21 cellular contexts compared by ENCODE assay signal in genomic region chr6:63584125-63584514, GRCh38. TPM values are rescaled to one million over a fixed set of nuclear protein-coding genes. Genes with fewer than 3 reads are reported as not detected.
DNase-seq lines count a peak whose midpoint lies in the region; ATAC-seq and TF ChIP-seq lines count a peak whose summit lies in the region.
"Had no signal": no experiment of that assay in that cellular context is flagged by ENCODE, and none has a peak within 500 bp of the region (broad histone marks: within the 10 kb centered on the region; RNA-seq: fewer than 3 reads in every experiment).

No MANE protein-coding gene starts in this region.

- H3K79me2 ChIP-seq in HCT116 (ENCODE audit: insufficient read depth, low read length) = peaks cover 44% of the 10 kb centered on the region

- H3K9me2 ChIP-seq in HCT116 (ENCODE audit: insufficient read depth) = no peaks in the 10 kb centered on the region

- POLR2A ChIA-PET in HCT116 (lab: Charles Lee) = interaction anchor here (0.6 kb wide), 1 partner anchor 11 kb away, joined by 3 read pairs; no protein-coding TSS in a partner anchor

- H3K27ac ChIP-seq in HCT116 (ENCODE audit: low read depth, low read length) (no peak overlapping the region), psoas muscle (peak overlapping the region; percentile 3)
- H3K27ac ChIP-seq: neutrophil, upper lobe of left lung, VCaP had no signal

- H3K4me1 ChIP-seq in HCT116 (ENCODE audit: control insufficient read depth in 1 of 2, insufficient read depth in 2 of 2, low read length in 2 of 2) = no peaks in the 10 kb centered on the region
- no peaks in the 10 kb centered on the region for H3K4me1 ChIP-seq in psoas muscle
- H3K4me1 ChIP-seq: upper lobe of left lung had no signal

- no peak overlapping the region for H2AFZ ChIP-seq in HCT116 (ENCODE audit: low read depth, low read length, poor library complexity, severe bottlenecking)

- no peak for ATAC-seq in HCT116
- peak; percentile 23 for ATAC-seq in T-helper 17 cell
- peak; percentile 34 to 54 for ATAC-seq in left cardiac atrium
- peak; percentile 42 to 66 (median 49) for ATAC-seq in psoas muscle
- no peak for ATAC-seq in HG03045 (IDR thresholded peaks at IDR 0.05; ENCODE audit: unreplicated experiment)
- ATAC-seq in HG03571 (IDR thresholded peaks at IDR 0.05; ENCODE audit: unreplicated experiment) = no peak

- peaks cover 4% of the 10 kb centered on the region for H3K27me3 Mint-ChIP-seq in T-helper 17 cell
- H3K27me3 Mint-ChIP-seq: dendritic cell treated with granulocyte-macrophage colony-stimulating factor and Interleukin-4, amounts not matched to agents 40 ng/mL and 50 ng/mL, for 4 days; IgD-negative memory B cell had no signal

- H3K4me3 ChIP-seq in HCT116 (replicated peaks in 1 of 2; ENCODE audit: low read depth in 1 of 2, low read length in 2 of 2) (no peak overlapping the region), psoas muscle (no peak overlapping the region)
- H3K4me3 ChIP-seq: upper lobe of left lung had no signal

- H3K4me1 Mint-ChIP-seq in T-helper 17 cell = peaks cover 4% of the 10 kb centered on the region

- no peak for TF ChIP-seq RAD21 in HCT116 (IDR thresholded peaks at IDR 0.05; ENCODE audit: low read depth)

- H3K36me3 Mint-ChIP-seq in T-helper 17 cell (ENCODE audit: low read depth) = peaks cover 2% of the 10 kb centered on the region

- H3K4me2 ChIP-seq in HCT116 (ENCODE audit: low read length) = no peak overlapping the region

- H3K9me3 ChIP-seq in HCT116 (ENCODE audit: control insufficient read depth in 1 of 2, insufficient read depth in 1 of 2, low read depth in 1 of 2, low read length in 2 of 2) (no peaks in the 10 kb centered on the region), T-helper 17 cell (ENCODE audit: control insufficient read depth, low read length, poor library complexity, severe bottlenecking) (no peaks in the 10 kb centered on the region), psoas muscle (no peaks in the 10 kb centered on the region)
- H3K9me3 ChIP-seq: neutrophil, upper lobe of left lung had no signal

- intact Hi-C loops in HCT116 (cut with micrococcal nuclease) (no loop called here), left cardiac atrium (cut with DNase I) (no loop called here), psoas muscle (cut with DNase I) (no loop called here)

- H3K27me3 ChIP-seq in HCT116 (ENCODE audit: insufficient read depth, low read length) (no peaks in the 10 kb centered on the region), psoas muscle (ENCODE audit: insufficient read depth in 3 of 3, low read length in 2 of 3) (no peaks in the 10 kb centered on the region)
- H3K27me3 ChIP-seq: neutrophil, upper lobe of left lung had no signal

- H4K20me1 ChIP-seq in HCT116 (ENCODE audit: insufficient read depth) = peaks cover 19% of the 10 kb centered on the region; the same call in 1 of the 2 replicates

- H3K4me3 Mint-ChIP-seq in T-helper 17 cell = no peak overlapping the region
- H3K4me3 Mint-ChIP-seq: dendritic cell treated with granulocyte-macrophage colony-stimulating factor and Interleukin-4, amounts not matched to agents 40 ng/mL and 50 ng/mL, for 4 days had no signal

- TF ChIP-seq POLR2A in HCT116 (IDR thresholded peaks at IDR 0.05; ENCODE audit: borderline replicate concordance, extremely low read depth, insufficient read depth, insufficient read length) = no peak

- no peak overlapping the region for H3K9ac ChIP-seq in HCT116 (ENCODE audit: low read length)

- H3K36me3 ChIP-seq in HCT116 (ENCODE audit: control insufficient read depth in 1 of 2, insufficient read depth in 2 of 2, low read length in 2 of 2) (peaks cover 45 to 52% of the 10 kb centered on the region in 2 experiments), psoas muscle (ENCODE audit: insufficient read depth in 1 of 2, low read depth in 1 of 2) (peaks cover 6 to 39% of the 10 kb centered on the region in 2 donors)

- BruUV-seq in HCT116 (replicated peaks; lab: Mats Ljungman, UMichigan) = no TSS peak

- DNase-seq in HCT116 (ENCODE audit: low read depth, low spot score) (no peak), T-helper 17 cell (no peak), left cardiac atrium (no peak), psoas muscle (no peak), epidermal melanocyte (ENCODE audit: insufficient read length, low spot score) (no peak), islet precursor cell (no peak)
- DNase-seq: activated CD4-positive, alpha-beta T cell treated with anti-CD3 and anti-CD28 coated beads, Interleukin-2, amount 50 U/mL, for 4 hours; activated CD8-positive, alpha-beta memory T cell treated with anti-CD3 and anti-CD28 coated beads, Interleukin-2, amount 50 U/mL, for 48 hours; activated effector memory CD4-positive, alpha-beta T cell treated with anti-CD3 and anti-CD28 coated beads, Interleukin-2, amount 50 U/mL, for 16 hours; DMS79 treated with DMSO at 0.1 percent for 48 hours; HCEC 1CT; NCI-H748 treated with DMSO at 0.1 percent for 48 hours; stimulated activated CD4-positive, alpha-beta T cell treated with anti-CD3 and anti-CD28 coated beads, Interleukin-12 subunit alpha, Interleukin-12 subunit beta, amount 100 ng/mL, for 4 hours; stimulated activated CD8-positive, alpha-beta memory T cell treated with anti-CD3 and anti-CD28 coated beads, Interleukin-4, amount 100 ng/mL, for 48 hours had no signal

- no peak for TF ChIP-seq CTCF in HCT116 (IDR thresholded peaks at IDR 0.05 in 2 of 3, conservative IDR thresholded peaks at IDR 0.05 in 1 of 3; ENCODE audit: borderline replicate concordance in 1 of 3, insufficient read depth in 1 of 3, low read depth in 2 of 3, low read length in 2 of 3)
- TF ChIP-seq CTCF in psoas muscle (IDR thresholded peaks at IDR 0.05) = no peak

- CTCF ChIA-PET in HCT116 (lab: Charles Lee) = interaction anchor here (1.8 kb wide), 1 partner anchor 14 kb away, joined by 6 read pairs; no protein-coding TSS in a partner anchor

- no peak overlapping the region for H3K27ac Mint-ChIP-seq in T-helper 17 cell
- H3K27ac Mint-ChIP-seq: dendritic cell treated with granulocyte-macrophage colony-stimulating factor and Interleukin-4, amounts not matched to agents 40 ng/mL and 50 ng/mL, for 4 days; IgD-negative memory B cell had no signal

- WGBS in psoas muscle, 3 donors = 59 to 73% (median 65%) methylated on average over 4 of the region's 4 CpGs

- RAD21 ChIA-PET in HCT116 (lab: Charles Lee; ENCODE audit: low non-redundant PET in 1 of 2, low total read pairs in 2 of 2, uncharacterized antibody in 2 of 2, unreplicated experiment in 2 of 2) = interaction anchor here in 1 of 2 experiments (0.6 kb wide), 1 partner anchor 180 kb away, joined by 4 read pairs; no protein-coding TSS in a partner anchor

TF ChIP-seq in HCT116, 20 proteins besides CTCF, POLR2A, EP300 and RAD21:
- TF ChIP-seq POLR2AphosphoS5 (IDR thresholded peaks at IDR 0.05; ENCODE audit: low read depth, low read length) = peak; percentile 19; the same call in 1 of the 2 replicates
- no peak for TF ChIP-seq TCF7L2 (IDR thresholded peaks at IDR 0.05; ENCODE audit: borderline replicate concordance, extremely low read depth, insufficient read depth, insufficient read length)

RNA-seq across cellular contexts. Expression of gene PTP4A1, which starts 11.8 kb away (rescaled TPM):
- total RNA-seq in HCT116 (2021; ENCODE audit: unreplicated experiment) = 123 TPM
- polyA plus RNA-seq in HCT116 (2012) = 47.5 and 61.8 TPM in 2 replicates
- total RNA-seq in T-helper 17 cell = 100 to 1,000 TPM; 112 to 129 TPM
- 10 to 100 TPM; 24.9 to 41.1 TPM for total RNA-seq in left cardiac atrium
- total RNA-seq in psoas muscle = 100 to 1,000 TPM; 153 to 202 (median 184) TPM
- 100 to 1,000 TPM; 113 to 159 (median 151) TPM for polyA plus RNA-seq in psoas muscle

RNA-seq across cellular contexts. Expression of gene PHF3, which starts 51.5 kb away (rescaled TPM):
- total RNA-seq in HCT116 (2021; ENCODE audit: unreplicated experiment) (51.1 TPM), T-helper 17 cell (10 to 100 TPM; 87.6 to 88.3 TPM), left cardiac atrium (10 to 100 TPM; 30.8 to 35.3 TPM), psoas muscle (10 to 100 TPM; 24.0 to 38.6 (median 36.6) TPM)
- polyA plus RNA-seq in HCT116 (2012) = 8.7 and 12.7 TPM in 2 replicates
- 10 to 100 TPM in 2 of 3 donors, 1 to 10 TPM in 1; 4.9 to 19.1 (median 10.8) TPM for polyA plus RNA-seq in psoas muscle

Comparison
In these comparisons a context has a peak if more than half of its experiments do, and no peak if none do; other contexts are left out.
1. ATAC-seq: peak in T-helper 17 cell (single experiment), left cardiac atrium (2 of 2) and psoas muscle (4 of 4); none in HCT116 (single experiment), HG03045 (single experiment) and HG03571 (single experiment).